26 cellular contexts compared by ENCODE assay signal in genomic region chr12:54940695-54941315, GRCh38. TPM values are rescaled to one million over a fixed set of nuclear protein-coding genes. Genes with fewer than 3 reads are reported as not detected.
"Had no signal": no experiment of that assay in that cellular context is flagged by ENCODE, and none has a peak within 500 bp of the region (broad histone marks: within the 10 kb centered on the region; RNA-seq: fewer than 3 reads in every experiment).

No MANE protein-coding gene starts in this region.

- H3K4me3 Mint-ChIP-seq: activated CD4-positive, alpha-beta T cell treated with anti-CD3 and anti-CD28 coated beads, Interleukin-2, amount 10 ng/mL, durations not matched to agents 24 days and 14 days; activated CD8-positive, alpha-beta T cell treated with anti-CD3 and anti-CD28 coated beads for 36 hours; activated T-cell treated with anti-CD3 and anti-CD28 coated beads, Interleukin-2, amount 50 U/mL, for 72 hours; effector memory CD8-positive, alpha-beta T cell; naive thymus-derived CD8-positive, alpha-beta T cell; T-helper 1 cell treated with Interleukin-12 subunit alpha and Interleukin-12 subunit beta and Interleukin-4 antibody, amounts not matched to agents 30 μg/mL and 1 μg/mL, for 36 hours had no signal

- H3K4me1 ChIP-seq: gastroesophageal sphincter, left ventricle myocardium inferior, right lobe of liver, transverse colon had no signal

- H3K27ac ChIP-seq: coronary artery, gastroesophageal sphincter, hepatocyte, left ventricle myocardium inferior, right lobe of liver, stomach, testis, transverse colon had no signal

- H3K27me3 ChIP-seq: gastroesophageal sphincter, hepatocyte, right lobe of liver, stomach, testis, transverse colon had no signal

- H3K27ac Mint-ChIP-seq: activated CD4-positive, alpha-beta T cell treated with anti-CD3 and anti-CD28 coated beads, Interleukin-2, amount 10 ng/mL, durations not matched to agents 24 days and 14 days; activated CD8-positive, alpha-beta T cell treated with anti-CD3 and anti-CD28 coated beads for 36 hours; activated naive CD4-positive, alpha-beta T cell treated with anti-CD3 and anti-CD28 coated beads, Interleukin-2, amount 50 U/mL, for 72 hours; activated T-cell treated with anti-CD3 and anti-CD28 coated beads, Interleukin-2, amount 50 U/mL, for 72 hours; effector memory CD8-positive, alpha-beta T cell; T-helper 1 cell treated with Interleukin-12 subunit alpha and Interleukin-12 subunit beta and Interleukin-4 antibody, amounts not matched to agents 30 μg/mL and 1 μg/mL, for 36 hours had no signal

- DNase-seq: activated CD4-positive, alpha-beta T cell treated with anti-CD3 and anti-CD28 coated beads, Interleukin-2, amount 10 ng/mL, durations not matched to agents 24 days and 14 days; activated CD4-positive, CD25-positive, alpha-beta regulatory T cell treated with anti-CD3 and anti-CD28 coated beads, Interleukin-2, amount 50 U/mL, for 72 hours; activated CD8-positive, alpha-beta T cell treated with anti-CD3 and anti-CD28 coated beads for 36 hours; activated naive CD4-positive, alpha-beta T cell; activated T-cell treated with anti-CD3 and anti-CD28 coated beads for 4 hours; activated T-cell treated with anti-CD3 and anti-CD28 coated beads, Interleukin-2, amount 50 U/mL, for 72 hours; effector memory CD8-positive, alpha-beta T cell; erythroblast; islet precursor cell; left ventricle myocardium inferior; mammary epithelial cell; naive thymus-derived CD8-positive, alpha-beta T cell; right lobe of liver; stimulated activated CD4-positive, alpha-beta T cell treated with anti-CD3 and anti-CD28 coated beads, Interleukin-2, amount 100 ng/mL, for 48 hours; stomach; SW 1271; T-helper 9 cell; testis; transverse colon had no signal

- H3K4me3 ChIP-seq: coronary artery, gastroesophageal sphincter, hepatocyte, left ventricle myocardium inferior, right lobe of liver, stomach, testis, transverse colon had no signal

- H3K9me3 Mint-ChIP-seq: effector memory CD8-positive, alpha-beta T cell; naive thymus-derived CD8-positive, alpha-beta T cell had no signal

- H3K9me3 ChIP-seq: gastroesophageal sphincter, left ventricle myocardium inferior, right lobe of liver, stomach, testis, transverse colon had no signal

- H3K27me3 Mint-ChIP-seq: activated CD4-positive, alpha-beta T cell treated with anti-CD3 and anti-CD28 coated beads, Interleukin-2, amount 10 ng/mL, durations not matched to agents 24 days and 14 days; activated CD8-positive, alpha-beta T cell treated with anti-CD3 and anti-CD28 coated beads for 36 hours; effector memory CD8-positive, alpha-beta T cell; naive thymus-derived CD8-positive, alpha-beta T cell had no signal

- ATAC-seq: activated CD8-positive, alpha-beta T cell treated with anti-CD3 and anti-CD28 coated beads for 36 hours; activated naive CD4-positive, alpha-beta T cell treated with anti-CD3 and anti-CD28 coated beads, Interleukin-2, amount 50 U/mL, for 72 hours; activated T-cell treated with anti-CD3 and anti-CD28 coated beads, Interleukin-2, amount 50 U/mL, for 72 hours; effector memory CD8-positive, alpha-beta T cell; gastroesophageal sphincter; naive thymus-derived CD8-positive, alpha-beta T cell; right lobe of liver had no signal

RNA-seq across cellular contexts. Expression of gene TESPA1, which starts 43.8 kb away (rescaled TPM):
- total RNA-seq: bronchial epithelial cell, hepatocyte, mammary epithelial cell, pulmonary artery endothelial cell had no signal
- polyA plus RNA-seq: hepatocyte, mammary epithelial cell had no signal
